15 cellular contexts compared by ENCODE assay signal in genomic region chr3:49362579-49362978, GRCh38. TPM values are rescaled to one million over a fixed set of nuclear protein-coding genes. Genes with fewer than 3 reads are reported as not detected.
DNase-seq lines count a peak whose midpoint lies in the region; TF ChIP-seq lines count a peak whose summit lies in the region.
"Had no signal": no experiment of that assay in that cellular context is flagged by ENCODE, and none has a peak within 500 bp of the region (broad histone marks: within the 10 kb centered on the region; RNA-seq: fewer than 3 reads in every experiment).

No MANE protein-coding gene starts in this region.

- H3K9me3 Mint-ChIP-seq in activated CD4-positive, alpha-beta T cell treated with anti-CD3 and anti-CD28 coated beads, Interleukin-2, amount 10 ng/mL, durations not matched to agents 24 days and 14 days: no peaks in the 10 kb centered on the region
- H3K9me3 Mint-ChIP-seq in osteocyte (ENCODE audit: unreplicated experiment): no peaks in the 10 kb centered on the region

- TF ChIP-seq CTCF in choroid plexus epithelial cell (conservative IDR thresholded peaks at IDR 0.05; ENCODE audit: low read depth, low read length) (no peak), osteocyte (IDR thresholded peaks at IDR 0.05) (no peak)

- peaks cover 44% of the 10 kb centered on the region for H3K4me1 ChIP-seq in SJSA1 (replicated peaks)

- DNase-seq in activated CD4-positive, alpha-beta T cell treated with anti-CD3 and anti-CD28 coated beads, Interleukin-2, amount 10 ng/mL, durations not matched to agents 24 days and 14 days: no peak
- DNase-seq in activated CD4-positive, alpha-beta T cell treated with anti-CD3 and anti-CD28 coated beads, Interleukin-2, amount 50 U/mL, for 48 hours: no peak
- DNase-seq in SJSA1 (ENCODE audit: low read depth in 1 of 2, low spot score in 2 of 2): no peak
- peak; percentile 54 for DNase-seq in choroid plexus epithelial cell (ENCODE audit: low read depth)
- no peak for DNase-seq in osteocyte (ENCODE audit: extremely low spot score, unreplicated experiment)
- DNase-seq in SIG-M5 (lab: John Stamatoyannopoulos, UW): no peak
- DNase-seq in HuH-7 (ENCODE audit: low spot score): no peak
- DNase-seq in kidney glomerular epithelial cell (lab: John Stamatoyannopoulos, UW): no peak
- DNase-seq: activated CD4-positive, alpha-beta T cell treated with anti-CD3 and anti-CD28 coated beads, Interleukin-2, amount 50 U/mL, for 4 hours; colonic mucosa; Kasumi-1; NCI-H2029 treated with DMSO at 0.1 percent for 48 hours; NCI-H69; T-helper 2 cell had no signal

- no peaks in the 10 kb centered on the region for H3K27me3 ChIP-seq in SJSA1 (replicated peaks)
- H3K27me3 ChIP-seq: colonic mucosa had no signal

- intact Hi-C loops in activated CD4-positive, alpha-beta T cell treated with anti-CD3 and anti-CD28 coated beads, Interleukin-2, amount 10 ng/mL, durations not matched to agents 24 days and 14 days (cut with micrococcal nuclease): no loop called here

- H3K27ac Mint-ChIP-seq in activated CD4-positive, alpha-beta T cell treated with anti-CD3 and anti-CD28 coated beads, Interleukin-2, amount 10 ng/mL, durations not matched to agents 24 days and 14 days: peak overlapping the region; percentile 72
- H3K27ac Mint-ChIP-seq in osteocyte (ENCODE audit: unreplicated experiment): peak overlapping the region; percentile 78

- no peak overlapping the region for H3K4me3 Mint-ChIP-seq in activated CD4-positive, alpha-beta T cell treated with anti-CD3 and anti-CD28 coated beads, Interleukin-2, amount 10 ng/mL, durations not matched to agents 24 days and 14 days
- H3K4me3 Mint-ChIP-seq in osteocyte (ENCODE audit: unreplicated experiment): no peak overlapping the region

- peaks cover 16% of the 10 kb centered on the region for H3K4me1 Mint-ChIP-seq in activated CD4-positive, alpha-beta T cell treated with anti-CD3 and anti-CD28 coated beads, Interleukin-2, amount 10 ng/mL, durations not matched to agents 24 days and 14 days
- peaks cover 42% of the 10 kb centered on the region for H3K4me1 Mint-ChIP-seq in osteocyte (ENCODE audit: unreplicated experiment)

- H3K4me3 ChIP-seq in SJSA1 (no peak overlapping the region), choroid plexus epithelial cell (ENCODE audit: low read depth, low read length) (no peak overlapping the region)
- H3K4me3 ChIP-seq: A549, colonic mucosa had no signal

- H3K27me3 Mint-ChIP-seq in activated CD4-positive, alpha-beta T cell treated with anti-CD3 and anti-CD28 coated beads, Interleukin-2, amount 10 ng/mL, durations not matched to agents 24 days and 14 days: no peaks in the 10 kb centered on the region
- H3K27me3 Mint-ChIP-seq in osteocyte (ENCODE audit: unreplicated experiment): no peaks in the 10 kb centered on the region

- H3K27ac ChIP-seq in SJSA1: peak overlapping the region; percentile 34; the same call in 1 of the 2 replicates
- H3K27ac ChIP-seq: A549, colonic mucosa had no signal

- no peaks in the 10 kb centered on the region for H3K9me3 ChIP-seq in SJSA1 (replicated peaks)
- H3K9me3 ChIP-seq: A549, colonic mucosa had no signal

- H3K36me3 Mint-ChIP-seq in activated CD4-positive, alpha-beta T cell treated with anti-CD3 and anti-CD28 coated beads, Interleukin-2, amount 10 ng/mL, durations not matched to agents 24 days and 14 days (ENCODE audit: low read depth): peaks cover 57% of the 10 kb centered on the region
- H3K36me3 Mint-ChIP-seq in osteocyte (ENCODE audit: unreplicated experiment): peaks cover 47% of the 10 kb centered on the region

- peaks cover 86% of the 10 kb centered on the region for H3K36me3 ChIP-seq in SJSA1

RNA-seq across cellular contexts. Expression of gene GPX1, which starts 4.4 kb away (rescaled TPM):
- 190 and 200 TPM in 2 replicates for total RNA-seq in activated CD4-positive, alpha-beta T cell treated with anti-CD3 and anti-CD28 coated beads, Interleukin-2, amount 10 ng/mL, durations not matched to agents 24 days and 14 days
- total RNA-seq in SJSA1 (2014; rRNA removed; shearing (Covaris generic)): 226 and 326 TPM in 2 replicates
- total RNA-seq in osteocyte: 91.6 and 98.9 TPM in 2 replicates

RNA-seq across cellular contexts. Expression of gene USP4, which starts 22.7 kb away (rescaled TPM):
- total RNA-seq in activated CD4-positive, alpha-beta T cell treated with anti-CD3 and anti-CD28 coated beads, Interleukin-2, amount 10 ng/mL, durations not matched to agents 24 days and 14 days: 94.0 and 96.9 TPM in 2 replicates
- 7.8 and 11.5 TPM in 2 replicates for total RNA-seq in SJSA1 (2014; rRNA removed; shearing (Covaris generic))
- 42.9 and 44.3 TPM in 2 replicates for total RNA-seq in osteocyte

RNA-seq across cellular contexts. Expression of gene RHOA, which starts 49.2 kb away (rescaled TPM):
- 381 and 391 TPM in 2 replicates for total RNA-seq in activated CD4-positive, alpha-beta T cell treated with anti-CD3 and anti-CD28 coated beads, Interleukin-2, amount 10 ng/mL, durations not matched to agents 24 days and 14 days
- 490 and 775 TPM in 2 replicates for total RNA-seq in SJSA1 (2014; rRNA removed; shearing (Covaris generic))
- total RNA-seq in osteocyte: 574 and 607 TPM in 2 replicates

RNA-seq across cellular contexts. Expression of gene TCTA, which starts 49.6 kb away (rescaled TPM):
- 18.7 and 21.2 TPM in 2 replicates for total RNA-seq in activated CD4-positive, alpha-beta T cell treated with anti-CD3 and anti-CD28 coated beads, Interleukin-2, amount 10 ng/mL, durations not matched to agents 24 days and 14 days
- 21.6 and 21.7 TPM in 2 replicates for total RNA-seq in SJSA1 (2014; rRNA removed; shearing (Covaris generic))
- 34.7 and 36.4 TPM in 2 replicates for total RNA-seq in osteocyte

RNA-seq across cellular contexts. Expression of gene AMT, which starts 59.7 kb away (rescaled TPM):
- 2.6 and 3.7 TPM in 2 replicates for total RNA-seq in activated CD4-positive, alpha-beta T cell treated with anti-CD3 and anti-CD28 coated beads, Interleukin-2, amount 10 ng/mL, durations not matched to agents 24 days and 14 days
- 0.85 and 1.5 TPM in 2 replicates for total RNA-seq in SJSA1 (2014; rRNA removed; shearing (Covaris generic))
- 8.0 and 9.4 TPM in 2 replicates for total RNA-seq in osteocyte
